In the genomic region with DNA sequence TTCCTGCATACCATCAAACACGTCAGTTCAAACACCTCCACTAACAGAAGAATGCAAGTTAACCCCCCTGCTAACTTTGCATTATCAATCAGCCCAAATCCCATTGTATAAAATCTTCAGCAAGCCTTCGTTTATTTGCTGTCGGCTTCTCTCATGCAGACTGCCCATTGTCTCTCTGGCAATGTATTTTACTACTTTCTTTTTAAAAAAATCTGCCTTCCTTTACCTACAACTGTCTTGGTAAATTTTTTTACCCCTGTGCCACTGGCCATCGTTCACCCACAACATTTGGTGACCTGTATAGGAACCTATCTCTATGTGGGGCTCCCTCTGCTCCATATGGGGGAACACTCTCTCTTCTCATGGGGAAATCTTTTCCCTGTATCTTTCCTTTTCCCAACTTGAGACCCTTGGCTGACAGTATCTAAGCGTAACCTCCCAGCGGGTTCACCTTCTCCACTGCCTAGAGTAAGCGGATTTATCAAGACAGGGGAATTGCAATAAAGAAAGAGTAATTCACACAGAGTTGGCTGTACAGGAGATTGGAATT, we compare ENCODE assay signal across 28 cellular contexts.
"Had no signal": no experiment of that assay in that cellular context is flagged by ENCODE, and none has a peak within 500 bp of the region (broad histone marks: within the 10 kb centered on the region; RNA-seq: fewer than 3 reads in every experiment).

No MANE protein-coding gene starts in this region.

- H3K36me3 Mint-ChIP-seq: activated naive CD4-positive, alpha-beta T cell treated with anti-CD3 and anti-CD28 coated beads, Interleukin-2, amount 50 U/mL, for 72 hours had no signal

- ATAC-seq: activated naive CD4-positive, alpha-beta T cell treated with anti-CD3 and anti-CD28 coated beads, Interleukin-2, amount 50 U/mL, for 72 hours; activated T-cell treated with anti-CD3 and anti-CD28 coated beads, Interleukin-2, amount 50 U/mL, for 72 hours; gastroesophageal sphincter; left cardiac atrium; pancreas had no signal

- H3K27me3 ChIP-seq: gastroesophageal sphincter, pancreas, sigmoid colon, suprapubic skin, tibial artery had no signal

- H3K4me1 ChIP-seq: gastroesophageal sphincter, pancreas, prostate gland, sigmoid colon, suprapubic skin, tibial artery had no signal

- H3K4me3 Mint-ChIP-seq: activated B cell treated with CpG ODN at 0.5 μM for 24 hours; activated T-cell treated with anti-CD3 and anti-CD28 coated beads, Interleukin-2, amount 50 U/mL, for 72 hours; central memory CD8-positive, alpha-beta T cell; mesothelial cell of epicardium; naive B cell; nephron progenitor cell had no signal

- H3K27ac Mint-ChIP-seq: activated B cell treated with CpG ODN at 0.5 μM for 24 hours; activated naive CD4-positive, alpha-beta T cell treated with anti-CD3 and anti-CD28 coated beads, Interleukin-2, amount 50 U/mL, for 72 hours; activated T-cell treated with anti-CD3 and anti-CD28 coated beads, Interleukin-2, amount 50 U/mL, for 72 hours; naive B cell; nephron progenitor cell had no signal

- H3K9me3 ChIP-seq: gastroesophageal sphincter, pancreas, prostate gland, sigmoid colon, suprapubic skin, tibial artery had no signal

- H3K4me3 ChIP-seq: gastroesophageal sphincter, pancreas, prostate gland, sigmoid colon, suprapubic skin, tibial artery had no signal

- H3K36me3 ChIP-seq: gastroesophageal sphincter, pancreas, prostate gland, sigmoid colon, suprapubic skin, tibial artery had no signal

- DNase-seq: activated B cell treated with CpG ODN at 0.5 μM for 24 hours; activated naive CD4-positive, alpha-beta T cell; activated T-cell treated with anti-CD3 and anti-CD28 coated beads for 4 hours; activated T-cell treated with anti-CD3 and anti-CD28 coated beads, Interleukin-2, amount 50 U/mL, for 72 hours; anterior cingulate cortex; dermis blood vessel endothelial cell; effector CD8-positive, alpha-beta T cell; hippocampal formation; left cardiac atrium; mammary epithelial cell; naive B cell; nephron progenitor cell; nucleus accumbens; pancreas; retina; sigmoid colon; small intestine; stimulated activated CD4-positive, alpha-beta T cell treated with anti-CD3 and anti-CD28 coated beads, Interleukin-15, amount 100 ng/mL, for 24 hours; stimulated activated CD4-positive, alpha-beta T cell treated with anti-CD3 and anti-CD28 coated beads, Interleukin-2, amount 100 ng/mL, for 24 hours; stimulated activated naive CD4-positive, alpha-beta T cell; T-helper 2 cell; tibial artery had no signal

- H3K27ac ChIP-seq: gastroesophageal sphincter, pancreas, prostate gland, sigmoid colon, suprapubic skin, tibial artery had no signal

- H3K4me1 Mint-ChIP-seq: activated B cell treated with CpG ODN at 0.5 μM for 24 hours; central memory CD8-positive, alpha-beta T cell; naive B cell had no signal

- H3K9me3 Mint-ChIP-seq: activated B cell treated with CpG ODN at 0.5 μM for 24 hours had no signal

- H3K27me3 Mint-ChIP-seq: activated B cell treated with CpG ODN at 0.5 μM for 24 hours; central memory CD8-positive, alpha-beta T cell; naive B cell had no signal
